Comparison of ENCODE assay signal across 26 cellular contexts in the genomic region with DNA sequence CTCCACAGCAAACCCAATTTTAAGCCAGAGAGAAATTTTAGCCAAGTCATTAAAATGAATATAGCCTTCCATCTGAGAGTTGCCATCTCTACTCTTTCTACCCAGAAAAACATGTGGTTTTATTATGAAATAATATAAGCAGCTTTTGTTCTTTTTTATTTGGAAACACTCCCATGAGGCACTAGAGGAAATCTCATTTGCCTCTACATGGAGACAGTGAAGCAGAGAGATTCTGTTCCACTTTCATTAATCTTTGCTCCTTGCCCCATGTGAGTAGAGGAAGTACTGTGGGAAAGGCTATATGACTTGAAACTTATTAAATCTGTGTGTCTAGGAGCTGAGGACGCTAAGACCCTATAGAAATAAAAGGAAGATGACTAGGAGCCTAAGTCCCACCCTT.
"Had no signal": no experiment of that assay in that cellular context is flagged by ENCODE, and none has a peak within 500 bp of the region (broad histone marks: within the 10 kb centered on the region; RNA-seq: fewer than 3 reads in every experiment).

No MANE protein-coding gene starts in this region.

- H3K4me3 Mint-ChIP-seq: activated CD4-positive, alpha-beta memory T cell treated with anti-CD3 and anti-CD28 coated beads for 36 hours; activated naive CD8-positive, alpha-beta T cell treated with anti-CD3 and anti-CD28 coated beads, Interleukin-2, amount 50 U/mL, for 24 hours; activated T-cell treated with anti-CD3 and anti-CD28 coated beads, Interleukin-2, amount 50 U/mL, for 72 hours; immature natural killer cell; memory B cell; stimulated activated memory B cell treated with anti-CD40 and anti-IgM and Interleukin-4, amounts not matched to agents 10 μg/mL and 1 μg/mL and 100 μg/mL, for 72 hours; T-helper 1 cell treated with Interleukin-12 subunit alpha and Interleukin-12 subunit beta and Interleukin-4 antibody, amounts not matched to agents 30 μg/mL and 1 μg/mL, for 36 hours had no signal

- H3K36me3 ChIP-seq: sigmoid colon, stomach, uterus had no signal

- H3K27ac ChIP-seq: body of pancreas, stomach, uterus had no signal

- H3K4me3 ChIP-seq: body of pancreas, hepatocyte, sigmoid colon, smooth muscle cell, stomach, uterus had no signal

- H3K27ac Mint-ChIP-seq: activated CD4-positive, alpha-beta memory T cell treated with anti-CD3 and anti-CD28 coated beads for 36 hours; activated naive CD8-positive, alpha-beta T cell treated with anti-CD3 and anti-CD28 coated beads, Interleukin-2, amount 50 U/mL, for 24 hours; activated T-cell treated with anti-CD3 and anti-CD28 coated beads, Interleukin-2, amount 50 U/mL, for 72 hours; immature natural killer cell; memory B cell; stimulated activated memory B cell treated with anti-CD40 and anti-IgM and Interleukin-4, amounts not matched to agents 10 μg/mL and 1 μg/mL and 100 μg/mL, for 72 hours; T-helper 1 cell treated with Interleukin-12 subunit alpha and Interleukin-12 subunit beta and Interleukin-4 antibody, amounts not matched to agents 30 μg/mL and 1 μg/mL, for 36 hours had no signal

- H3K9me3 Mint-ChIP-seq: activated CD4-positive, alpha-beta memory T cell treated with anti-CD3 and anti-CD28 coated beads for 36 hours; activated naive CD8-positive, alpha-beta T cell treated with anti-CD3 and anti-CD28 coated beads, Interleukin-2, amount 50 U/mL, for 24 hours; activated T-cell treated with anti-CD3 and anti-CD28 coated beads, Interleukin-2, amount 50 U/mL, for 72 hours; memory B cell; stimulated activated memory B cell treated with anti-CD40 and anti-IgM and Interleukin-4, amounts not matched to agents 10 μg/mL and 1 μg/mL and 100 μg/mL, for 72 hours; T-helper 1 cell treated with Interleukin-12 subunit alpha and Interleukin-12 subunit beta and Interleukin-4 antibody, amounts not matched to agents 30 μg/mL and 1 μg/mL, for 36 hours had no signal

- H3K27me3 ChIP-seq: body of pancreas, hepatocyte, sigmoid colon, stomach, uterus had no signal

- ATAC-seq: activated naive CD8-positive, alpha-beta T cell treated with anti-CD3 and anti-CD28 coated beads, Interleukin-2, amount 50 U/mL, for 24 hours; activated T-cell treated with anti-CD3 and anti-CD28 coated beads, Interleukin-2, amount 50 U/mL, for 72 hours; body of pancreas; left ventricle myocardium superior; stimulated activated memory B cell treated with anti-CD40 and anti-IgM and Interleukin-4, amounts not matched to agents 10 μg/mL and 1 μg/mL and 100 μg/mL, for 72 hours had no signal

- DNase-seq: activated CD4-positive, alpha-beta memory T cell treated with anti-CD3 and anti-CD28 coated beads for 36 hours; activated CD4-positive, alpha-beta T cell treated with anti-CD3 and anti-CD28 coated beads for 4 hours; activated CD4-positive, CD25-positive, alpha-beta regulatory T cell; activated gamma-delta T cell; activated naive CD4-positive, alpha-beta T cell treated with anti-CD3 and anti-CD28 coated beads, Interleukin-2, amount 50 U/mL, for 16 hours; activated naive CD8-positive, alpha-beta T cell treated with anti-CD3 and anti-CD28 coated beads, Interleukin-2, amount 50 U/mL, for 24 hours; activated T-cell treated with anti-CD3 and anti-CD28 coated beads, Interleukin-2, amount 50 U/mL, for 72 hours; body of pancreas; erythroblast; foreskin melanocyte; glutamatergic neuron; immature natural killer cell; left ventricle myocardium superior; occipital lobe; posterior cingulate gyrus; sigmoid colon; stimulated activated CD4-positive, alpha-beta T cell treated with anti-CD3 and anti-CD28 coated beads, Interleukin-15, amount 100 ng/mL, for 24 hours; stomach; T1000; trophoblast cell; uterus had no signal

- H3K4me1 ChIP-seq: body of pancreas, uterus had no signal

- H3K27me3 Mint-ChIP-seq: memory B cell; stimulated activated memory B cell treated with anti-CD40 and anti-IgM and Interleukin-4, amounts not matched to agents 10 μg/mL and 1 μg/mL and 100 μg/mL, for 72 hours had no signal

- H3K9me3 ChIP-seq: body of pancreas, sigmoid colon, stomach, uterus had no signal

- H3K4me1 Mint-ChIP-seq: activated naive CD8-positive, alpha-beta T cell treated with anti-CD3 and anti-CD28 coated beads, Interleukin-2, amount 50 U/mL, for 24 hours; immature natural killer cell; memory B cell; stimulated activated memory B cell treated with anti-CD40 and anti-IgM and Interleukin-4, amounts not matched to agents 10 μg/mL and 1 μg/mL and 100 μg/mL, for 72 hours had no signal

- H3K36me3 Mint-ChIP-seq: activated CD4-positive, alpha-beta memory T cell treated with anti-CD3 and anti-CD28 coated beads for 36 hours; immature natural killer cell; memory B cell; stimulated activated memory B cell treated with anti-CD40 and anti-IgM and Interleukin-4, amounts not matched to agents 10 μg/mL and 1 μg/mL and 100 μg/mL, for 72 hours had no signal
